In the genomic region with DNA sequence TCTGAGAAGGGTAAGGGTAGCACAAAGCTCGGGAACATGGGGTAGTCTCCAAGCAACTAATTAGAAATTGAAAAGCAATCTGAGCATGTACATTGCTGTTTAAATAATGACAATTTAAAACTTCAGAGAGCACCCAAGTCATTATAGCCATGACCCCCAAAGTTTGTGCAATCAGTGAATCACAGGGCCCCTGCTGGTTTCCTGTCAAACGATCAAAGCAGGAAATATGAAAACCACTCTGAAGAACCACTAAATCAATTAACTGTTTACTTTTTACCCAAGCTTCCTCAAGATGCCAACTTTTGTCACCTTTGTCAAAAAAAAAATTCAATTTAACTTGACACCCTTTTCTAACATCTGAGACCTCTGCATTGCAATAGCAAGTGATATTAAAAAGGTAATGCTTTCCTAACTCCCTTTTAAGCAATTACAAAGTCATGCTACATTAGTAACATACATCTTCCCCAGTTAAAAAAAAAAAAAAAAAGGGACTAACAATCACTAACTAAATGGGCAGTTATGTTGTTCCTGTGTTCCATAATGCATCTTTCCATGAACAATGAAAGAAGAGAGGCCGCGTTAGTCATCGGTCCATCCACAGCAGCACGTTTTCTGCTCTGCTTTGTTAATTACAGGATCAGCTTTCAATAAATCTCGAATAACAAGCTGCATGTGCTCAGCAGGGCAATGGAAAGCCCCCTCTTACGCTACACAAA, we compare ENCODE assay signal across 13 cellular contexts.
A peak's percentile ranks its signal among the peaks of the same experiment; 100 is the strongest.
DNase-seq lines count a peak whose midpoint lies in the region; ATAC-seq and TF ChIP-seq lines count a peak whose summit lies in the region.
"Had no signal": no experiment of that assay in that cellular context is flagged by ENCODE, and none has a peak within 500 bp of the region (broad histone marks: within the 10 kb centered on the region; RNA-seq: fewer than 3 reads in every experiment).

No MANE protein-coding gene starts in this region.

- no peaks in the 10 kb centered on the region for H3K9me2 ChIP-seq in OCI-LY1 (ENCODE audit: low read depth, low read length)

- peak overlapping the region; percentile 10; the same call in 1 of the 2 replicates for H3K4me2 ChIP-seq in OCI-LY1 (ENCODE audit: low read length)

- intact Hi-C loops in aorta (cut with DNase I) = no loop called here
- intact Hi-C loops in Caco-2 (cut with micrococcal nuclease; ENCODE audit: unreplicated experiment) = no loop called here

- 79 to 80% methylated on average over 8 of the region's 8 CpGs for WGBS in aorta, 2 donors

- ATAC-seq in effector memory CD8-positive, alpha-beta T cell (replicated peaks) = peak; percentile 91
- ATAC-seq in aorta (ENCODE audit: low FRiP score) = no peak
- ATAC-seq: stimulated activated memory B cell treated with anti-CD40 and anti-IgM and Interleukin-4, amounts not matched to agents 10 μg/mL and 1 μg/mL and 100 μg/mL, for 72 hours had no signal

- no peaks in the 10 kb centered on the region for H4K20me1 ChIP-seq in OCI-LY1 (ENCODE audit: insufficient read depth, low read length)

- H2AFZ ChIP-seq in OCI-LY1 (ENCODE audit: low read length) = peak overlapping the region; percentile 61; the same call in 1 of the 2 replicates

- DNase-seq in CD8-positive, alpha-beta memory T cell = peak in 2 of 5 donors; percentile 42 to 60
- DNase-seq in LoVo (ENCODE audit: low spot score) = peak; percentile 16
- DNase-seq in effector memory CD8-positive, alpha-beta T cell = peak; percentile 12 to 14 (median 12)
- no peak for DNase-seq in HT-29 (ENCODE audit: low spot score)
- DNase-seq in aorta = no peak
- DNase-seq in hypothalamus (lab: John Stamatoyannopoulos, UW) = no peak
- no peak for DNase-seq in Caco-2
- DNase-seq: DMS 273 treated with DMSO at 0.1 percent for 48 hours, HFFc6 had no signal

- H3K4me1 ChIP-seq in CD8-positive, alpha-beta memory T cell (ENCODE audit: insufficient read depth, low read length) = peaks cover 38% of the 10 kb centered on the region
- H3K4me1 ChIP-seq in OCI-LY1 (ENCODE audit: insufficient read depth, low read length, severe bottlenecking) (peaks cover 71% of the 10 kb centered on the region), aorta (ENCODE audit: control insufficient read depth in 1 of 2, insufficient read depth in 2 of 2, low read length in 2 of 2) (peaks cover 0 to 1% of the 10 kb centered on the region in 2 donors), Caco-2 (no peaks in the 10 kb centered on the region)

- peak overlapping the region; percentile 34 to 74 (median 64) for H3K4me3 Mint-ChIP-seq in CD8-positive, alpha-beta memory T cell
- H3K4me3 Mint-ChIP-seq in effector memory CD8-positive, alpha-beta T cell = peak overlapping the region; percentile 68 to 73
- no peak overlapping the region for H3K4me3 Mint-ChIP-seq in Caco-2 (ENCODE audit: unreplicated experiment)
- H3K4me3 Mint-ChIP-seq: HFFc6; stimulated activated memory B cell treated with anti-CD40 and anti-IgM and Interleukin-4, amounts not matched to agents 10 μg/mL and 1 μg/mL and 100 μg/mL, for 72 hours had no signal

- CTCF ChIA-PET in CD8-positive, alpha-beta memory T cell (lab: Charles Lee) = interaction anchor here (1.0 to 1.1 kb wide), 2 partner anchors 36 to 81 kb away, joined by 3 read pairs; partner anchors contain the start of gene ETV1
- CTCF ChIA-PET in Caco-2 (lab: Charles Lee) = no interaction called here

- H3K9ac ChIP-seq in OCI-LY1 (ENCODE audit: low read length) = no peak overlapping the region

- no peaks in the 10 kb centered on the region for H3K9me3 ChIP-seq in CD8-positive, alpha-beta memory T cell (ENCODE audit: low read length)
- H3K9me3 ChIP-seq in OCI-LY1 (ENCODE audit: low read length) = no peaks in the 10 kb centered on the region
- H3K9me3 ChIP-seq in aorta (ENCODE audit: control insufficient read depth, low read length) = no peaks in the 10 kb centered on the region
- no peaks in the 10 kb centered on the region for H3K9me3 ChIP-seq in Caco-2

- peak overlapping the region in 6 of 8 donors; percentile 3 to 64 (median 8) for H3K27ac Mint-ChIP-seq in CD8-positive, alpha-beta memory T cell
- peak overlapping the region; percentile 55 to 72 for H3K27ac Mint-ChIP-seq in effector memory CD8-positive, alpha-beta T cell
- H3K27ac Mint-ChIP-seq in Caco-2 (ENCODE audit: unreplicated experiment) = no peak overlapping the region
- H3K27ac Mint-ChIP-seq: HFFc6; stimulated activated memory B cell treated with anti-CD40 and anti-IgM and Interleukin-4, amounts not matched to agents 10 μg/mL and 1 μg/mL and 100 μg/mL, for 72 hours had no signal

- no peak for TF ChIP-seq CTCF in OCI-LY1 (IDR thresholded peaks at IDR 0.05; ENCODE audit: low read length)
- TF ChIP-seq CTCF in Caco-2 (IDR thresholded peaks at IDR 0.05; ENCODE audit: insufficient read depth in 1 of 2, low read depth in 1 of 2, low read length in 1 of 2, severe bottlenecking in 1 of 2, unreplicated experiment in 1 of 2) = no peak

- H3K27ac ChIP-seq in CD8-positive, alpha-beta memory T cell (ENCODE audit: low read depth, low read length) = no peak overlapping the region
- H3K27ac ChIP-seq in OCI-LY1 (ENCODE audit: low read depth, low read length, poor library complexity, severe bottlenecking) (peak overlapping the region; percentile 8), aorta (ENCODE audit: low read depth in 1 of 2, low read length in 2 of 2) (no peak overlapping the region)
- H3K27ac ChIP-seq: VCaP had no signal

- H3K36me3 ChIP-seq in CD8-positive, alpha-beta memory T cell (ENCODE audit: insufficient read depth, low read length) = no peaks in the 10 kb centered on the region
- H3K36me3 ChIP-seq in OCI-LY1 (ENCODE audit: insufficient read depth, low read length) (no peaks in the 10 kb centered on the region), aorta (ENCODE audit: control insufficient read depth in 1 of 2, insufficient read depth in 2 of 2, low read length in 1 of 2) (no peaks in the 10 kb centered on the region), Caco-2 (ENCODE audit: control insufficient read depth, insufficient read depth, low read length) (no peaks in the 10 kb centered on the region)

- H3K27me3 ChIP-seq in CD8-positive, alpha-beta memory T cell (ENCODE audit: insufficient read depth, low read length, poor library complexity, severe bottlenecking) = no peaks in the 10 kb centered on the region
- no peaks in the 10 kb centered on the region for H3K27me3 ChIP-seq in OCI-LY1 (ENCODE audit: insufficient read depth, low read length)
- no peaks in the 10 kb centered on the region for H3K27me3 ChIP-seq in aorta (ENCODE audit: control insufficient read depth in 1 of 2, insufficient read depth in 2 of 2, low read length in 1 of 2)
- no peaks in the 10 kb centered on the region for H3K27me3 ChIP-seq in Caco-2 (replicated peaks; ENCODE audit: control insufficient read depth, insufficient read depth, low read length)

- POLR2A ChIA-PET in CD8-positive, alpha-beta memory T cell (lab: Charles Lee) = interaction anchor here (0.8 kb wide), 1 partner anchor 82 kb away, joined by 6 read pairs; no protein-coding TSS in a partner anchor
- POLR2A ChIA-PET in Caco-2 (lab: Charles Lee) = no interaction called here

- no peak overlapping the region for H3K4me3 ChIP-seq in CD8-positive, alpha-beta memory T cell (ENCODE audit: low read length)
- H3K4me3 ChIP-seq in OCI-LY1 (ENCODE audit: low read depth, low read length, poor library complexity, severe bottlenecking) (no peak overlapping the region), aorta (ENCODE audit: low read length in 2 of 2) (no peak overlapping the region), Caco-2 (ENCODE audit: low read depth, low read length) (no peak overlapping the region)
- H3K4me3 ChIP-seq: skin epidermis had no signal

- no peaks in the 10 kb centered on the region for H3K9me3 Mint-ChIP-seq in CD8-positive, alpha-beta memory T cell
- peaks cover 2 to 8% of the 10 kb centered on the region in 2 donors for H3K9me3 Mint-ChIP-seq in effector memory CD8-positive, alpha-beta T cell
- H3K9me3 Mint-ChIP-seq in Caco-2 (ENCODE audit: unreplicated experiment) = no peaks in the 10 kb centered on the region
- H3K9me3 Mint-ChIP-seq: HFFc6; stimulated activated memory B cell treated with anti-CD40 and anti-IgM and Interleukin-4, amounts not matched to agents 10 μg/mL and 1 μg/mL and 100 μg/mL, for 72 hours had no signal

- no peaks in the 10 kb centered on the region for H3K27me3 Mint-ChIP-seq in CD8-positive, alpha-beta memory T cell
- no peaks in the 10 kb centered on the region for H3K27me3 Mint-ChIP-seq in effector memory CD8-positive, alpha-beta T cell
- peaks cover 6% of the 10 kb centered on the region for H3K27me3 Mint-ChIP-seq in Caco-2 (ENCODE audit: insufficient read depth, unreplicated experiment)
- H3K27me3 Mint-ChIP-seq: stimulated activated memory B cell treated with anti-CD40 and anti-IgM and Interleukin-4, amounts not matched to agents 10 μg/mL and 1 μg/mL and 100 μg/mL, for 72 hours had no signal

- H3F3A ChIP-seq in OCI-LY1 (ENCODE audit: insufficient read depth, low read length) = no peaks in the 10 kb centered on the region

- H3K36me3 Mint-ChIP-seq in CD8-positive, alpha-beta memory T cell = no peaks in the 10 kb centered on the region
- H3K36me3 Mint-ChIP-seq in effector memory CD8-positive, alpha-beta T cell (ENCODE audit: insufficient read depth) = peaks cover 7% of the 10 kb centered on the region
- no peaks in the 10 kb centered on the region for H3K36me3 Mint-ChIP-seq in Caco-2 (ENCODE audit: insufficient read depth, unreplicated experiment)
- H3K36me3 Mint-ChIP-seq: stimulated activated memory B cell treated with anti-CD40 and anti-IgM and Interleukin-4, amounts not matched to agents 10 μg/mL and 1 μg/mL and 100 μg/mL, for 72 hours had no signal

- H3K79me2 ChIP-seq in OCI-LY1 (ENCODE audit: insufficient read depth, low read length) = no peaks in the 10 kb centered on the region

- no TSS peak for BruUV-seq in Caco-2 (replicated peaks; lab: Mats Ljungman, UMichigan)

- H3K4me1 Mint-ChIP-seq in CD8-positive, alpha-beta memory T cell = peaks cover 53 to 76% (median 74%) of the 10 kb centered on the region in 3 donors
- peaks cover 36 to 54% of the 10 kb centered on the region in 2 donors for H3K4me1 Mint-ChIP-seq in effector memory CD8-positive, alpha-beta T cell (ENCODE audit: low read depth in 2 of 2)
- no peaks in the 10 kb centered on the region for H3K4me1 Mint-ChIP-seq in Caco-2 (ENCODE audit: low read depth, unreplicated experiment)

Comparison
In these comparisons a context has a peak if more than half of its experiments do, and no peak if none do; other contexts are left out.
1. DNase-seq: peak in LoVo (single experiment) and effector memory CD8-positive, alpha-beta T cell (3 of 3); none in HT-29 (single experiment), aorta (0 of 2), hypothalamus (0 of 51) and Caco-2 (0 of 2).